Comparison of ENCODE assay signal across 11 cellular contexts in the genomic region with DNA sequence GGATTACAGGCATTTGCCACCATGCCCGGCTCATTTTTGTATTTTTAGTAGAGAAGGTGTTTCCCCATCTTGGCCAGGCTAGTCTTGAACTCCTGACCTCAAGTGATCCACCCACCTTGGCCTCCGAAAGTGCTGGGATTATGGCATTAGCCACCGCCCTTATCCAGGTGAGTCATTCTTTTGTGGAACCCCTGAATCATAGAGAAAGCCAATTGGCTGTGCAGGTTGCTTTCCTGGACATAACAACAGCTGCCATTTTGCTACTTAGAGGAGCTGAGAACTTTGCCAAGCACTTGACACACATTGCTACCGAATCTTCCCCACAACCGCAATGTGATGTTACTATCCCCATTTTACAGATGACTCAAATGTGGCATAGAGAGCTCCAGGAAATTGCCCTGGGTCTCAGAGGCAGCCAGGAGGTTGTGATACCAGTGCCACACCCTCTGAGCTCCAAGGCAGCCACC. TPM values are rescaled to one million over a fixed set of nuclear protein-coding genes. Genes with fewer than 3 reads are reported as not detected.
A peak's percentile ranks its signal among the peaks of the same experiment; 100 is the strongest.
DNase-seq lines count a peak whose midpoint lies in the region; ATAC-seq and TF ChIP-seq lines count a peak whose summit lies in the region.
"Had no signal": no experiment of that assay in that cellular context is flagged by ENCODE, and none has a peak within 500 bp of the region (broad histone marks: within the 10 kb centered on the region; RNA-seq: fewer than 3 reads in every experiment).

No MANE protein-coding gene starts in this region.

- H3K4me2 ChIP-seq in trophoblast cell (ENCODE audit: low read length): no peak overlapping the region

- H3K4me1 ChIP-seq in trophoblast cell (ENCODE audit: control insufficient read depth in 1 of 2, insufficient read depth in 2 of 2, low read length in 2 of 2): peaks cover 25% of the 10 kb centered on the region in 2 experiments

- H2AK5ac ChIP-seq in trophoblast cell (ENCODE audit: low read length): no peak overlapping the region

- peak overlapping the region in 1 of 5 experiments; percentile 72 for H3K4me3 Mint-ChIP-seq in brain
- H3K4me3 Mint-ChIP-seq: activated T-helper 1 cell treated with anti-CD3 and anti-CD28 coated beads, Interleukin-12 subunit alpha, Interleukin-12 subunit beta, Interleukin-2, Interleukin-4 antibody, amounts not matched to agents 30 ng/mL and 10 ng/mL and 1 ng/mL, durations not matched to agents 14 hours and 24 hours and 36 hours had no signal

- H3K18ac ChIP-seq in trophoblast cell (ENCODE audit: low read length): peak overlapping the region; percentile 44

- peak in 1 of 2 donors; percentile 48 for DNase-seq in trophoblast cell
- no peak for DNase-seq in NAMALWA (ENCODE audit: low spot score)
- DNase-seq in hippocampal formation (lab: John Stamatoyannopoulos, UW): no peak
- no peak for DNase-seq in GM10266 (ENCODE audit: extremely low spot score)
- DNase-seq: NCI-H1930 had no signal

- H3K9ac ChIP-seq in trophoblast cell (ENCODE audit: low read length): no peak overlapping the region

- TF ChIP-seq CTCF in brain (conservative IDR thresholded peaks at IDR 0.05): no peak
- no peak for TF ChIP-seq CTCF in GM10266 (IDR thresholded peaks at IDR 0.05; ENCODE audit: control insufficient read depth, insufficient read depth, low read depth, missing control alignments)

- H2AFZ ChIP-seq in trophoblast cell (ENCODE audit: insufficient read depth, low read length, poor library complexity): no peak overlapping the region

- H3K4ac ChIP-seq in trophoblast cell (ENCODE audit: low read depth, low read length): no peak overlapping the region

- peaks cover 3 to 4% of the 10 kb centered on the region in 2 experiments for H3K36me3 ChIP-seq in trophoblast cell (ENCODE audit: control insufficient read depth in 1 of 2, insufficient read depth in 2 of 2, low read length in 2 of 2)

- peaks cover 71% of the 10 kb centered on the region for H3K36me3 Mint-ChIP-seq in brain

- peaks cover 81% of the 10 kb centered on the region for H3K4me1 Mint-ChIP-seq in brain

- H3K27me3 ChIP-seq in trophoblast cell (ENCODE audit: insufficient read depth, low read length): no peaks in the 10 kb centered on the region

- H2BK12ac ChIP-seq in trophoblast cell (ENCODE audit: low read length): peak overlapping the region; percentile 53

- H3K27me3 Mint-ChIP-seq in brain: no peaks in the 10 kb centered on the region

- peak overlapping the region in 4 of 5 experiments; percentile 92 to 99 (median 98) for H3K27ac Mint-ChIP-seq in brain
- H3K27ac Mint-ChIP-seq: activated T-helper 1 cell treated with anti-CD3 and anti-CD28 coated beads, Interleukin-12 subunit alpha, Interleukin-12 subunit beta, Interleukin-2, Interleukin-4 antibody, amounts not matched to agents 30 ng/mL and 10 ng/mL and 1 ng/mL, durations not matched to agents 14 hours and 24 hours and 36 hours had no signal

- no peak overlapping the region for H2BK120ac ChIP-seq in trophoblast cell (ENCODE audit: insufficient read depth, low read length, poor library complexity)

- ATAC-seq in GM18520 (IDR thresholded peaks at IDR 0.05; ENCODE audit: unreplicated experiment) (peak; percentile 34), HG02852 (IDR thresholded peaks at IDR 0.05; ENCODE audit: unreplicated experiment) (peak; percentile 39), GM18505 (IDR thresholded peaks at IDR 0.05; ENCODE audit: unreplicated experiment) (no peak)
- ATAC-seq: left lobe of liver had no signal

- H3K14ac ChIP-seq in trophoblast cell (ENCODE audit: low read length): no peak overlapping the region

- H3K4me3 ChIP-seq in trophoblast cell (ENCODE audit: low read depth, low read length): no peak overlapping the region

- H3K23ac ChIP-seq in trophoblast cell (ENCODE audit: low read length): no peak overlapping the region

- H3K79me2 ChIP-seq in trophoblast cell (ENCODE audit: control insufficient read depth, insufficient read depth, low read length, poor library complexity): no peaks in the 10 kb centered on the region

- peaks cover 0 to 18% (median 8%) of the 10 kb centered on the region in 5 experiments for H3K9me3 Mint-ChIP-seq in brain

- no CpG with 5 or more reads among the region's 5 CpGs for WGBS in trophoblast cell (ENCODE audit: extremely low coverage, insufficient coverage, insufficient read length)

- TF ChIP-seq POLR2A in GM18505 (IDR thresholded peaks at IDR 0.05; ENCODE audit: borderline replicate concordance, extremely low read depth, insufficient read depth, insufficient read length): no peak

- no peaks in the 10 kb centered on the region for H3K9me3 ChIP-seq in trophoblast cell (ENCODE audit: insufficient read depth, low read depth, low read length)

- no peak overlapping the region for H4K12ac ChIP-seq in trophoblast cell (ENCODE audit: low read depth, low read length)

- H4K91ac ChIP-seq in trophoblast cell (ENCODE audit: low read depth, low read length): no peak overlapping the region

- H4K8ac ChIP-seq in trophoblast cell (ENCODE audit: low read depth, low read length): no peak overlapping the region

- H3K79me1 ChIP-seq in trophoblast cell (ENCODE audit: low read length): peaks cover 8% of the 10 kb centered on the region

- H2BK5ac ChIP-seq in trophoblast cell (ENCODE audit: low read depth, low read length, poor library complexity): no peak overlapping the region

- no peak overlapping the region for H3K27ac ChIP-seq in trophoblast cell (ENCODE audit: low read depth, low read length)

RNA-seq across cellular contexts. Expression of gene SETBP1, which starts 36.0 kb away (rescaled TPM):
- 25.7 TPM for polyA plus RNA-seq in brain (ENCODE audit: insufficient read depth, low read depth, low replicate concordance)
- polyA plus RNA-seq in trophoblast cell (2013): 6.5 and 7.2 TPM in 2 replicates
